In genomic region chr7:17910377-17910776, GRCh38 we compare ENCODE assay signal across 21 cellular contexts.
"Had no signal": no experiment of that assay in that cellular context is flagged by ENCODE, and none has a peak within 500 bp of the region (broad histone marks: within the 10 kb centered on the region; RNA-seq: fewer than 3 reads in every experiment).

No MANE protein-coding gene starts in this region.

- DNase-seq: activated B cell treated with CpG ODN at 0.5 μM for 24 hours; activated CD4-positive, alpha-beta memory T cell treated with anti-CD3 and anti-CD28 coated beads for 36 hours; activated CD4-positive, alpha-beta T cell treated with anti-CD3 and anti-CD28 coated beads for 4 hours; activated effector memory CD4-positive, alpha-beta T cell treated with anti-CD3 and anti-CD28 coated beads, Interleukin-2, amount 50 U/mL, for 16 hours; activated naive CD4-positive, alpha-beta T cell treated with anti-CD3 and anti-CD28 coated beads, Interleukin-2, amount 10 ng/mL, durations not matched to agents 7 days and 5 days; amygdala; head of caudate nucleus; hypothalamus; left ventricle myocardium inferior; naive thymus-derived CD8-positive, alpha-beta T cell; psoas muscle; stimulated activated CD4-positive, alpha-beta T cell treated with anti-CD3 and anti-CD28 coated beads, Interleukin-12 subunit alpha, Interleukin-12 subunit beta, amount 100 ng/mL, for 4 hours; stimulated activated naive CD8-positive, alpha-beta T cell treated with anti-CD3 and anti-CD28 coated beads, Interleukin-15, amount 100 ng/mL, for 72 hours; T1000; tibial artery had no signal

- H3K9me3 ChIP-seq: gastroesophageal sphincter, psoas muscle, right atrium auricular region, tibial artery had no signal

- H3K27ac Mint-ChIP-seq: activated B cell treated with CpG ODN at 0.5 μM for 24 hours; activated CD4-positive, alpha-beta memory T cell treated with anti-CD3 and anti-CD28 coated beads for 36 hours; activated naive CD4-positive, alpha-beta T cell treated with anti-CD3 and anti-CD28 coated beads, Interleukin-2, amount 10 ng/mL, durations not matched to agents 7 days and 5 days; mesothelial cell of epicardium; naive thymus-derived CD8-positive, alpha-beta T cell; T-helper 1 cell treated with Interleukin-12 subunit alpha and Interleukin-12 subunit beta and Interleukin-4 antibody, amounts not matched to agents 30 μg/mL and 1 μg/mL, for 36 hours had no signal

- FAIRE-seq: endometrium had no signal

- H3K27me3 ChIP-seq: cardiac muscle cell, gastroesophageal sphincter, right atrium auricular region, tibial artery had no signal

- H3K36me3 ChIP-seq: cardiac muscle cell, gastroesophageal sphincter, left ventricle myocardium inferior, right atrium auricular region, tibial artery had no signal

- H3K27me3 Mint-ChIP-seq: activated B cell treated with CpG ODN at 0.5 μM for 24 hours; activated CD4-positive, alpha-beta memory T cell treated with anti-CD3 and anti-CD28 coated beads for 36 hours; activated naive CD4-positive, alpha-beta T cell treated with anti-CD3 and anti-CD28 coated beads, Interleukin-2, amount 10 ng/mL, durations not matched to agents 7 days and 5 days; naive thymus-derived CD8-positive, alpha-beta T cell; stimulated activated naive CD8-positive, alpha-beta T cell treated with anti-CD3 and anti-CD28 coated beads, Interleukin-15, amount 100 ng/mL, for 72 hours had no signal

- H3K4me3 Mint-ChIP-seq: activated B cell treated with CpG ODN at 0.5 μM for 24 hours; activated CD4-positive, alpha-beta memory T cell treated with anti-CD3 and anti-CD28 coated beads for 36 hours; activated naive CD4-positive, alpha-beta T cell treated with anti-CD3 and anti-CD28 coated beads, Interleukin-2, amount 10 ng/mL, durations not matched to agents 7 days and 5 days; mesothelial cell of epicardium; naive thymus-derived CD8-positive, alpha-beta T cell; stimulated activated naive CD8-positive, alpha-beta T cell treated with anti-CD3 and anti-CD28 coated beads, Interleukin-15, amount 100 ng/mL, for 72 hours; T-helper 1 cell treated with Interleukin-12 subunit alpha and Interleukin-12 subunit beta and Interleukin-4 antibody, amounts not matched to agents 30 μg/mL and 1 μg/mL, for 36 hours had no signal

- H3K4me1 Mint-ChIP-seq: activated naive CD4-positive, alpha-beta T cell treated with anti-CD3 and anti-CD28 coated beads, Interleukin-2, amount 10 ng/mL, durations not matched to agents 7 days and 5 days; mesothelial cell of epicardium had no signal

- ATAC-seq: gastroesophageal sphincter; naive thymus-derived CD8-positive, alpha-beta T cell; psoas muscle; stimulated activated naive CD8-positive, alpha-beta T cell treated with anti-CD3 and anti-CD28 coated beads, Interleukin-15, amount 100 ng/mL, for 72 hours had no signal

- H3K27ac ChIP-seq: cardiac muscle cell, gastroesophageal sphincter, left ventricle myocardium inferior, psoas muscle, right atrium auricular region, tibial artery had no signal

- H3K4me3 ChIP-seq: cardiac muscle cell, gastroesophageal sphincter, left ventricle myocardium inferior, psoas muscle, right atrium auricular region, tibial artery had no signal
